In the genomic region with DNA sequence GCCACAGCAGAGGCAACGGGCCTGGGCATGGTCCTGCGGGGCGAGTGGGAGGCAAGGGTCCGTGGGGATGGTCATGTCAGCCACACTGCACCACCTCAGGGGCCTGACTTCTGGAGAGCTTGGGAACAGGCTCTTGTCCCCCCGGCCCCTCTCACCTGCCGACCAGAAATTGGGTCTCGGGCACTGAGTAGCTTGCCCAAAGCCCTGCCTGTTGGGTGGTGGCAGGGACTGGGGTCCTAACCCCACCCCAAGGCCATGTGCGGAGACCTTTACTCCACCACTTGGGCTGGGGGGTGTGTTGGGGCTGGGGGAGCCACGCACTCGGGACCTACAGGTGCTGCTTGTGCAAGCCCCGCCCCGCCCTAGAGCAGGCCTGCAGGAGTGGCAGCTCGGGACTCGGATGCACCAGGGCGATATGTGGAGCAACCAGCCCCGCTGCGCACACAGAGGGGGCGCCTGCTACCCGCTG, we compare ENCODE assay signal across 21 cellular contexts.
"Had no signal": no experiment of that assay in that cellular context is flagged by ENCODE, and none has a peak within 500 bp of the region (broad histone marks: within the 10 kb centered on the region; RNA-seq: fewer than 3 reads in every experiment).

No MANE protein-coding gene starts in this region.

- H3K4me1 Mint-ChIP-seq: natural killer cell had no signal

- H3K36me3 Mint-ChIP-seq: natural killer cell had no signal

- H3K4me3 Mint-ChIP-seq: activated CD4-positive, alpha-beta T cell treated with anti-CD3 and anti-CD28 coated beads, Interleukin-2, amount 10 ng/mL, durations not matched to agents 24 days and 14 days; activated naive CD8-positive, alpha-beta T cell treated with anti-CD3 and anti-CD28 coated beads, Interleukin-2, amount 50 U/mL, for 24 hours; brain; natural killer cell had no signal

- H3K27me3 Mint-ChIP-seq: activated CD4-positive, alpha-beta T cell treated with anti-CD3 and anti-CD28 coated beads, Interleukin-2, amount 10 ng/mL, durations not matched to agents 24 days and 14 days; activated naive CD8-positive, alpha-beta T cell treated with anti-CD3 and anti-CD28 coated beads, Interleukin-2, amount 50 U/mL, for 24 hours; brain had no signal

- H3K27ac Mint-ChIP-seq: activated CD4-positive, alpha-beta T cell treated with anti-CD3 and anti-CD28 coated beads, Interleukin-2, amount 10 ng/mL, durations not matched to agents 24 days and 14 days; activated naive CD8-positive, alpha-beta T cell treated with anti-CD3 and anti-CD28 coated beads, Interleukin-2, amount 50 U/mL, for 24 hours; natural killer cell had no signal

- ATAC-seq: activated naive CD8-positive, alpha-beta T cell treated with anti-CD3 and anti-CD28 coated beads, Interleukin-2, amount 50 U/mL, for 24 hours; natural killer cell; stimulated activated naive CD8-positive, alpha-beta T cell treated with anti-CD3 and anti-CD28 coated beads, Interleukin-15, Interleukin-2, amounts not matched to agents 100 U/mL and 50 U/mL, for 24 hours had no signal

- H2AFZ ChIP-seq: parathyroid adenoma had no signal

- H3K9me3 Mint-ChIP-seq: activated CD4-positive, alpha-beta T cell treated with anti-CD3 and anti-CD28 coated beads, Interleukin-2, amount 10 ng/mL, durations not matched to agents 24 days and 14 days; activated naive CD8-positive, alpha-beta T cell treated with anti-CD3 and anti-CD28 coated beads, Interleukin-2, amount 50 U/mL, for 24 hours; natural killer cell had no signal

- H3K27me3 ChIP-seq: dorsolateral prefrontal cortex had no signal

- DNase-seq: activated CD4-positive, alpha-beta T cell treated with anti-CD3 and anti-CD28 coated beads, Interleukin-2, amount 10 ng/mL, durations not matched to agents 24 days and 14 days; activated CD4-positive, CD25-positive, alpha-beta regulatory T cell; activated naive CD4-positive, alpha-beta T cell; activated naive CD8-positive, alpha-beta T cell treated with anti-CD3 and anti-CD28 coated beads, Interleukin-2, amount 50 U/mL, for 24 hours; anterior cingulate cortex; caudate nucleus; dorsolateral prefrontal cortex; foreskin melanocyte; mesendoderm; natural killer cell; SK-N-SH; stimulated activated CD4-positive, alpha-beta T cell treated with anti-CD3 and anti-CD28 coated beads, Interleukin-1b, Interleukin-23, amount 100 ng/mL, for 48 hours; stimulated activated naive CD8-positive, alpha-beta T cell treated with anti-CD3 and anti-CD28 coated beads, Interleukin-15, Interleukin-2, amounts not matched to agents 100 U/mL and 50 U/mL, for 24 hours; substantia nigra; T-helper 9 cell had no signal

- H3K4me2 ChIP-seq: SK-N-SH had no signal

- FAIRE-seq: colon had no signal

- H3K27ac ChIP-seq: epithelial cell of prostate, neutrophil, parathyroid adenoma had no signal

- H3K9ac ChIP-seq: parathyroid adenoma, SK-N-SH had no signal

- H3K4me3 ChIP-seq: dorsolateral prefrontal cortex, tibial nerve had no signal

- H3K9me3 ChIP-seq: neutrophil, SK-N-SH, tibial nerve had no signal
